In the genomic region with DNA sequence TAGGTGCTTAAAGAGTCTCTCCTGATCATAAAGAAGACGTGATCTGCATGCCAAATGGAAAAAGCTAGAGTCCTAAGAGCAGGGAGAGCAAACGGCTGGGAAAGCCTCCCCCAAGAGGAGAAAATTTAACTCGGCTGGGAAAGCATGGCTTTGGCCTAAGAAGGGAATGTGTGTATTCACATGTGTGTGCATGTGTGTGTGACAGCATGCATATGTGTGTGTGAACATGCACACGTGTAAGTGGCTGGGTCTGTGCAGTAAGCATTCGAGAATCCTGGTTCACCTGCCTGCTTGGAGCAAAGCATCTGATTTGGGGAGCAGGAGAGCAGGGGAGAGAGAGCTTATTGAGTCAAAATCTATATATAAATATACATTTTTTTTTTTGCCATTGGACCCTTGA, we compare ENCODE assay signal across 27 cellular contexts. TPM values are rescaled to one million over a fixed set of nuclear protein-coding genes. Genes with fewer than 3 reads are reported as not detected.
DNase-seq lines count a peak whose midpoint lies in the region; ATAC-seq, FAIRE-seq and TF ChIP-seq lines count a peak whose summit lies in the region.
"Had no signal": no experiment of that assay in that cellular context is flagged by ENCODE, and none has a peak within 500 bp of the region (broad histone marks: within the 10 kb centered on the region; RNA-seq: fewer than 3 reads in every experiment).

No MANE protein-coding gene starts in this region.

- H3K9ac ChIP-seq in HepG2 (ENCODE audit: insufficient read depth, low read depth, low read length), result no peak overlapping the region

- CTCF ChIA-PET in HepG2 (lab: Yijun Ruan, JAX; ENCODE audit: low intra/inter-chr PET ratio, low total read pairs), result no interaction called here

- H3K4me3 Mint-ChIP-seq in T-helper 17 cell (peak overlapping the region; percentile 41), progenitor cell of endocrine pancreas (ENCODE audit: low read depth) (no peak overlapping the region)
- H3K4me3 Mint-ChIP-seq: B cell; CD4-positive, alpha-beta T cell; CD8-positive, alpha-beta T cell had no signal

- TF ChIP-seq POLR2A in HepG2 (IDR thresholded peaks at IDR 0.05; ENCODE audit: insufficient read depth in 1 of 2, low read depth in 2 of 2, low read length in 2 of 2), result no peak
- no peak for TF ChIP-seq POLR2A in right lobe of liver (IDR thresholded peaks at IDR 0.05)
- TF ChIP-seq POLR2A in esophagus muscularis mucosa (IDR thresholded peaks at IDR 0.05; ENCODE audit: low read depth), result no peak
- no peak for TF ChIP-seq POLR2A in suprapubic skin (IDR thresholded peaks at IDR 0.05)

- no peak overlapping the region for H3K4me2 ChIP-seq in HepG2 (ENCODE audit: low read depth, low read length)
- H3K4me2 ChIP-seq: A549 had no signal

- H3K4me1 Mint-ChIP-seq in T-helper 17 cell (peaks cover 3% of the 10 kb centered on the region), progenitor cell of endocrine pancreas (ENCODE audit: low read depth) (no peaks in the 10 kb centered on the region)

- no peak for TF ChIP-seq EP300 in HepG2 (IDR thresholded peaks at IDR 0.05; ENCODE audit: low read depth in 2 of 2, low read length in 2 of 2)
- no peak for TF ChIP-seq EP300 in HepG2 (CRISPR knock-in tag; IDR thresholded peaks at IDR 0.05; ENCODE audit: borderline replicate concordance)
- no peak for TF ChIP-seq EP300 in esophagus muscularis mucosa (IDR thresholded peaks at IDR 0.05)
- TF ChIP-seq EP300 in suprapubic skin (IDR thresholded peaks at IDR 0.05), result no peak

- no peak for TF ChIP-seq RAD21 in HepG2 (CRISPR knock-in tag; IDR thresholded peaks at IDR 0.05)

- no peaks in the 10 kb centered on the region for H4K20me1 ChIP-seq in HepG2 (ENCODE audit: insufficient read depth, low read length)

- H2AFZ ChIP-seq in HepG2 (ENCODE audit: low read length), result no peak overlapping the region

- POLR2A ChIA-PET in HepG2 (lab: Yijun Ruan, JAX), result no interaction called here

- WGBS in HepG2 (ENCODE audit: low lambda C conversion rate), result 0% methylated on average over 5 of the region's 5 CpGs
- 37% methylated on average over 5 of the region's 5 CpGs for WGBS in right lobe of liver (ENCODE audit: insufficient coverage, low coverage, low lambda C conversion rate, missing lambda C conversion rate)
- WGBS in esophagus muscularis mucosa, result 66% methylated on average over 5 of the region's 5 CpGs
- WGBS in suprapubic skin, result 71% methylated on average over 5 of the region's 5 CpGs

- no peaks in the 10 kb centered on the region for H3K9me3 Mint-ChIP-seq in progenitor cell of endocrine pancreas (ENCODE audit: low read depth)
- H3K9me3 Mint-ChIP-seq: CD4-positive, alpha-beta T cell; CD8-positive, alpha-beta T cell had no signal

- H3K9me3 ChIP-seq in HepG2 (ENCODE audit: low read length), result no peaks in the 10 kb centered on the region
- H3K9me3 ChIP-seq in right lobe of liver, result no peaks in the 10 kb centered on the region
- H3K9me3 ChIP-seq in T-helper 17 cell (ENCODE audit: control insufficient read depth, low read length, poor library complexity, severe bottlenecking), result no peaks in the 10 kb centered on the region
- no peaks in the 10 kb centered on the region for H3K9me3 ChIP-seq in esophagus muscularis mucosa
- H3K9me3 ChIP-seq in suprapubic skin, result no peaks in the 10 kb centered on the region
- H3K9me3 ChIP-seq: A549, Caco-2 had no signal

- H3K36me3 ChIP-seq in HepG2 (replicated peaks in 1 of 2; ENCODE audit: control insufficient read depth in 1 of 2, insufficient read depth in 2 of 2, low read length in 2 of 2) (no peaks in the 10 kb centered on the region), right lobe of liver (no peaks in the 10 kb centered on the region), esophagus muscularis mucosa (no peaks in the 10 kb centered on the region), suprapubic skin (no peaks in the 10 kb centered on the region)

- FAIRE-seq in HepG2 (lab: Jason Lieb, UNC) (no peak), urothelium cell line (lab: Jason Lieb, UNC) (peak; percentile 70)
- FAIRE-seq: A549, D721Med, GM12878, GM12892, GM18507 had no signal

- H3K36me3 Mint-ChIP-seq in T-helper 17 cell (ENCODE audit: low read depth), result no peaks in the 10 kb centered on the region
- H3K36me3 Mint-ChIP-seq in progenitor cell of endocrine pancreas (ENCODE audit: insufficient read depth), result no peaks in the 10 kb centered on the region
- H3K36me3 Mint-ChIP-seq: CD8-positive, alpha-beta T cell had no signal

- H3K27ac ChIP-seq in HepG2 (ENCODE audit: extremely low read length, insufficient read depth, low read length) (no peak overlapping the region), right lobe of liver (no peak overlapping the region), esophagus muscularis mucosa (replicated peaks in 1 of 4) (no peak overlapping the region), suprapubic skin (no peak overlapping the region)
- H3K27ac ChIP-seq: 22Rv1, A549, C4-2B had no signal

- H3K27me3 Mint-ChIP-seq in T-helper 17 cell, result peaks cover 76% of the 10 kb centered on the region
- H3K27me3 Mint-ChIP-seq in progenitor cell of endocrine pancreas, result peaks cover 47% of the 10 kb centered on the region

- in situ Hi-C loops in HepG2 (cut with HindIII; ENCODE audit: extremely low pct_ligation_motif_present, low pct_unique_long_range_greater_than_20kb), result loop anchor here (10.0 to 25.0 kb wide), 3 partner anchors 1289 to 1821 kb away; no protein-coding TSS in a partner anchor

- intact Hi-C loops in HepG2 (cut with micrococcal nuclease; ENCODE audit: unreplicated experiment) (loop anchor here (2.0 to 5.0 kb wide), 2 partner anchors 1559 to 1821 kb away; no protein-coding TSS in a partner anchor), right lobe of liver (cut with DNase I) (no loop called here), esophagus muscularis mucosa (cut with DNase I) (loop anchor here (10.0 kb wide), 2 partner anchors 1279 to 1819 kb away; no protein-coding TSS in a partner anchor)

- H3K79me2 ChIP-seq in HepG2 (ENCODE audit: insufficient read depth, low read length), result no peaks in the 10 kb centered on the region

- BruUV-seq in HepG2 (replicated peaks; lab: Mats Ljungman, UMichigan), result no TSS peak

- ATAC-seq in HepG2 (no peak), right lobe of liver (no peak), T-helper 17 cell (no peak)
- ATAC-seq: A549; CD8-positive, alpha-beta T cell; GM12878 had no signal

- H3K27ac Mint-ChIP-seq in T-helper 17 cell (no peak overlapping the region), progenitor cell of endocrine pancreas (no peak overlapping the region)
- H3K27ac Mint-ChIP-seq: B cell; CD4-positive, alpha-beta T cell; CD8-positive, alpha-beta T cell had no signal

- no peak for DNase-seq in HepG2 (ENCODE audit: low spot score)
- DNase-seq in right lobe of liver, result no peak
- DNase-seq in T-helper 17 cell, result no peak
- peak; percentile 42 for DNase-seq in esophagus muscularis mucosa (ENCODE audit: extremely low spot score)
- no peak for DNase-seq in urothelium cell line (ENCODE audit: low spot score)
- DNase-seq in suprapubic skin (ENCODE audit: low spot score in 2 of 2), result no peak
- no peak for DNase-seq in activated CD8-positive, alpha-beta memory T cell treated with anti-CD3 and anti-CD28 coated beads for 24 hours
- DNase-seq in progenitor cell of endocrine pancreas (ENCODE audit: low spot score, unreplicated experiment), result no peak
- DNase-seq: AML-193; Caco-2; Calu3; CD4-positive, alpha-beta T cell; CD8-positive, alpha-beta T cell; DMS53; DMS79; DND-41; EL; GDM1 had no signal

- H3K4me1 ChIP-seq in HepG2 (ENCODE audit: insufficient read depth, low read length), result 0 out of 2 replicates have a peak, but pooled peaks cover 9% of the 10 kb centered on the region
- H3K4me1 ChIP-seq in right lobe of liver, result peaks cover 0 to 4% (median 0%) of the 10 kb centered on the region in 4 donors
- H3K4me1 ChIP-seq in esophagus muscularis mucosa, result peaks cover 3 to 12% (median 10%) of the 10 kb centered on the region in 4 donors
- H3K4me1 ChIP-seq in suprapubic skin, result peaks cover 9% of the 10 kb centered on the region
- H3K4me1 ChIP-seq: A549, Caco-2 had no signal

- peaks cover 6 to 63% of the 10 kb centered on the region in 2 experiments; a peak in 4 of 5 replicates for H3K27me3 ChIP-seq in HepG2 (ENCODE audit: control insufficient read depth in 1 of 2, insufficient read depth in 2 of 2, low read length in 2 of 2)
- H3K27me3 ChIP-seq in right lobe of liver, result no peaks in the 10 kb centered on the region
- peaks cover 0 to 51% (median 3%) of the 10 kb centered on the region in 4 donors for H3K27me3 ChIP-seq in esophagus muscularis mucosa
- peaks cover 14% of the 10 kb centered on the region for H3K27me3 ChIP-seq in suprapubic skin

- no peak for TF ChIP-seq CTCF in HepG2 (CRISPR knock-in tag; IDR thresholded peaks at IDR 0.05)
- TF ChIP-seq CTCF in right lobe of liver (IDR thresholded peaks at IDR 0.05), result no peak
- TF ChIP-seq CTCF in esophagus muscularis mucosa (IDR thresholded peaks at IDR 0.05), result no peak
- no peak for TF ChIP-seq CTCF in suprapubic skin (IDR thresholded peaks at IDR 0.05)
- no peak for TF ChIP-seq CTCF in progenitor cell of endocrine pancreas (IDR thresholded peaks at IDR 0.05; ENCODE audit: unreplicated experiment)

- H3K4me3 ChIP-seq in HepG2 (replicated peaks in 1 of 3; ENCODE audit: insufficient read depth in 1 of 3, low read depth in 2 of 3, low read length in 3 of 3) (no peak overlapping the region), right lobe of liver (no peak overlapping the region), esophagus muscularis mucosa (no peak overlapping the region), suprapubic skin (no peak overlapping the region)
- H3K4me3 ChIP-seq: A549, GM12878 had no signal

RNA-seq across cellular contexts. Expression of gene BCL11A, which starts 30.1 kb away (rescaled TPM):
- not detected in 2 replicates for total RNA-seq in HepG2 (2016; rRNA removed; fragmentation: Illumina TruSeq; extraction: Trizol)
- not detected in 2 replicates for total RNA-seq in HepG2 (2016; cell fraction: cytosol; rRNA removed; fragmentation: Illumina TruSeq; extraction: Trizol; ENCODE audit: low read depth)
- not detected in 2 replicates for total RNA-seq in HepG2 (2016; cell fraction: insoluble cytoplasmic fraction; rRNA removed; fragmentation: Illumina TruSeq; extraction: Trizol)
- total RNA-seq in HepG2 (2016; cell fraction: membrane; rRNA removed; fragmentation: Illumina TruSeq; extraction: Trizol), result not detected in 2 replicates
- total RNA-seq in HepG2 (2016; cell fraction: nucleus; rRNA removed; fragmentation: Illumina TruSeq; extraction: Trizol), result not detected in 2 replicates
- polyA plus RNA-seq in HepG2 (2011; rRNA removed), result not detected in 2 replicates
- polyA plus RNA-seq in HepG2 (2011; cell fraction: cytosol; rRNA removed), result not detected in 2 replicates
- polyA plus RNA-seq in HepG2 (2011; cell fraction: nucleus; rRNA removed), result 0.05 TPM in 1 of 2 replicates, not detected in the other
- not detected in 2 replicates for polyA plus RNA-seq in HepG2 (2012)
- polyA plus RNA-seq in HepG2 (2016; cell fraction: cytosol; fragmentation: Illumina TruSeq; extraction: Trizol; ENCODE audit: low read depth), result not detected in 2 replicates
- polyA plus RNA-seq in HepG2 (2016; cell fraction: insoluble cytoplasmic fraction; fragmentation: Illumina TruSeq; extraction: Trizol; ENCODE audit: low read depth), result not detected in 2 replicates
- polyA plus RNA-seq in HepG2 (2016; cell fraction: membrane; fragmentation: Illumina TruSeq; extraction: Trizol; ENCODE audit: low read depth), result not detected in 2 replicates
- polyA plus RNA-seq in HepG2 (2016; cell fraction: nucleus; fragmentation: Illumina TruSeq; extraction: Trizol; ENCODE audit: insufficient read depth, low read depth), result not detected in 2 replicates
- 0.07 TPM in 1 of 2 replicates, not detected in the other for polyA minus RNA-seq in HepG2 (2011; rRNA and poly(A)+ RNA removed; ENCODE audit: low replicate concordance)
- polyA minus RNA-seq in HepG2 (2011; cell fraction: cytosol; rRNA and poly(A)+ RNA removed), result not detected in 2 replicates
- not detected in 2 replicates for polyA minus RNA-seq in HepG2 (2011; cell fraction: nucleus; rRNA and poly(A)+ RNA removed)
- total RNA-seq in right lobe of liver, result under 1 TPM; 0.06 to 0.80 (median 0.37) TPM
- 1 to 10 TPM; 2.5 to 9.2 TPM for total RNA-seq in T-helper 17 cell
- total RNA-seq in esophagus muscularis mucosa, result 10 to 100 TPM in 1 of 4 donors, 1 to 10 TPM in 3; 3.5 to 11.3 (median 4.7) TPM
- 100 to 1,000 TPM in 2 of 4 donors, 10 to 100 TPM in 2; 67.1 to 222 (median 113) TPM for total RNA-seq in suprapubic skin
- total RNA-seq in progenitor cell of endocrine pancreas, result 46.2 and 47.9 TPM in 2 replicates
- total RNA-seq: A172 had no signal

Comparison
In these comparisons a context has a peak if more than half of its experiments do, and no peak if none do; other contexts are left out.
1. intact Hi-C loops: an anchor here in HepG2 (2.0 to 5.0 kb wide) and esophagus muscularis mucosa (10.0 kb wide); none called in right lobe of liver.